Comparison of ENCODE assay signal across 15 cellular contexts in genomic region chr6:11608600-11609323, GRCh38.
DNase-seq lines count a peak whose midpoint lies in the region; ATAC-seq and TF ChIP-seq lines count a peak whose summit lies in the region.
"Had no signal": no experiment of that assay in that cellular context is flagged by ENCODE, and none has a peak within 500 bp of the region (broad histone marks: within the 10 kb centered on the region; RNA-seq: fewer than 3 reads in every experiment).

No MANE protein-coding gene starts in this region.

- no peak overlapping the region for H3K23ac ChIP-seq in H9 (ENCODE audit: insufficient read length, low read depth, low read length)

- H3K27me3 Mint-ChIP-seq in H9 (ENCODE audit: low read depth) = no peaks in the 10 kb centered on the region
- no peaks in the 10 kb centered on the region for H3K27me3 Mint-ChIP-seq in WTC11 (ENCODE audit: low read depth)

- H3K9me3 ChIP-seq in H9 (ENCODE audit: control insufficient read depth, low read depth, low read length) = no peaks in the 10 kb centered on the region
- H3K9me3 ChIP-seq in lower lobe of right lung = no peaks in the 10 kb centered on the region
- no peaks in the 10 kb centered on the region for H3K9me3 ChIP-seq in smooth muscle cell (replicated peaks; ENCODE audit: low read depth)
- H3K9me3 ChIP-seq in uterus = no peaks in the 10 kb centered on the region

- H3K9ac ChIP-seq in H9 (ENCODE audit: extremely low read depth, insufficient read length, low read length) = no peak overlapping the region
- peak overlapping the region; percentile 10 for H3K9ac ChIP-seq in smooth muscle cell (ENCODE audit: low read depth)

- H3K4me1 ChIP-seq in H9 (ENCODE audit: insufficient read depth, low read length) (no peaks in the 10 kb centered on the region), lower lobe of right lung (peaks cover 47% of the 10 kb centered on the region), smooth muscle cell (ENCODE audit: low read depth) (peaks cover 26% of the 10 kb centered on the region), uterus (no peaks in the 10 kb centered on the region)

- H2BK12ac ChIP-seq in H9 (ENCODE audit: insufficient read length, low read depth, low read length) = no peak overlapping the region

- H3K23me2 ChIP-seq in H9 (ENCODE audit: insufficient read length, low read depth, low read length, poor library complexity, severe bottlenecking) = no peaks in the 10 kb centered on the region

- H2BK15ac ChIP-seq in H9 (ENCODE audit: low read depth, low read length) = no peak overlapping the region

- peak overlapping the region in 2 of 3 experiments; percentile 90 to 95; a peak in 4 of 7 replicates for H3K27ac Mint-ChIP-seq in H9
- peak overlapping the region; percentile 97 for H3K27ac Mint-ChIP-seq in WTC11
- H3K27ac Mint-ChIP-seq: activated naive CD4-positive, alpha-beta T cell treated with anti-CD3 and anti-CD28 coated beads, Interleukin-2, amount 50 U/mL, for 72 hours; activated T-cell treated with anti-CD3 and anti-CD28 coated beads, Interleukin-2, amount 50 U/mL, for 24 hours had no signal

- H2BK5ac ChIP-seq in H9 (ENCODE audit: insufficient read length, low read length) = no peak overlapping the region

- H3K4me1 Mint-ChIP-seq in H9 = peaks cover 22 to 24% of the 10 kb centered on the region in 2 experiments
- peaks cover 31% of the 10 kb centered on the region for H3K4me1 Mint-ChIP-seq in WTC11

- no peak overlapping the region for H2AFZ ChIP-seq in H9 (ENCODE audit: low read length)
- H2AFZ ChIP-seq in smooth muscle cell (ENCODE audit: low read depth) = peak overlapping the region; percentile 71

- H3K9me3 Mint-ChIP-seq in H9 (no peaks in the 10 kb centered on the region; a peak in 1 of 5 replicates), WTC11 (no peaks in the 10 kb centered on the region)
- H3K9me3 Mint-ChIP-seq: activated naive CD4-positive, alpha-beta T cell treated with anti-CD3 and anti-CD28 coated beads, Interleukin-2, amount 50 U/mL, for 72 hours; activated T-cell treated with anti-CD3 and anti-CD28 coated beads, Interleukin-2, amount 50 U/mL, for 24 hours had no signal

- intact Hi-C loops in lower lobe of right lung (cut with DNase I) (no loop called here), uterus (cut with DNase I; ENCODE audit: low total_unique reads) (no loop called here)

- no peak overlapping the region for H4K5ac ChIP-seq in H9 (ENCODE audit: insufficient read length, low read depth, low read length)

- H4K8ac ChIP-seq in H9 (replicated peaks; ENCODE audit: insufficient read length, low read depth, low read length) = no peak overlapping the region

- H3K27ac ChIP-seq in H9 (ENCODE audit: insufficient read length, low read depth, low read length) (no peak overlapping the region), lower lobe of right lung (peak overlapping the region; percentile 59), smooth muscle cell (ENCODE audit: low read depth) (peak overlapping the region; percentile 82), uterus (peak overlapping the region in 1 of 2 donors; percentile 37)

- H3K14ac ChIP-seq in H9 (ENCODE audit: insufficient read depth, low read length) = no peak overlapping the region

- no peaks in the 10 kb centered on the region for H3K79me1 ChIP-seq in H9 (ENCODE audit: insufficient read depth, low read depth, low read length, poor library complexity, severe bottlenecking)

- H3K56ac ChIP-seq in H9 (ENCODE audit: insufficient read length, low read depth, low read length) = no peak overlapping the region

- H3F3A ChIP-seq in smooth muscle cell (ENCODE audit: low read depth) = peaks cover 16% of the 10 kb centered on the region

- H2BK20ac ChIP-seq in H9 (ENCODE audit: low read depth, low read length, poor library complexity, severe bottlenecking) = no peak overlapping the region

- no peak overlapping the region for H3K4me3 Mint-ChIP-seq in H9
- no peak overlapping the region for H3K4me3 Mint-ChIP-seq in WTC11
- H3K4me3 Mint-ChIP-seq: activated T-cell treated with anti-CD3 and anti-CD28 coated beads, Interleukin-2, amount 50 U/mL, for 24 hours had no signal

- no peak overlapping the region for H3T11ph ChIP-seq in H9 (ENCODE audit: low read length)

- H3K36me3 ChIP-seq in lower lobe of right lung (no peaks in the 10 kb centered on the region), smooth muscle cell (ENCODE audit: low read depth) (no peaks in the 10 kb centered on the region), uterus (no peaks in the 10 kb centered on the region)

- no peak for DNase-seq in H9
- no peak for DNase-seq in WTC11 (ENCODE audit: low spot score)
- no peak for DNase-seq in lower lobe of right lung
- no peak for DNase-seq in smooth muscle cell (lab: John Stamatoyannopoulos, UW; ENCODE audit: unreplicated experiment)
- DNase-seq in NCI-H2107 (lab: John Stamatoyannopoulos, UW) = no peak
- DNase-seq in uterus = no peak
- no peak for DNase-seq in amniotic stem cell (lab: John Stamatoyannopoulos, UW)
- DNase-seq: activated CD4-positive, alpha-beta T cell treated with anti-CD3 and anti-CD28 coated beads, Interleukin-2, amount 50 U/mL, for 48 hours; activated T-cell treated with anti-CD3 and anti-CD28 coated beads, Interleukin-2, amount 50 U/mL, for 24 hours; DMS 273 treated with DMSO at 0.1 percent for 48 hours; left colon; NCI-H187; NCI-H510A treated with DMSO at 0.1 percent for 48 hours had no signal

- H3K4me2 ChIP-seq in H9 (ENCODE audit: insufficient read depth, insufficient read length, low read length) (no peak overlapping the region), smooth muscle cell (peak overlapping the region; percentile 59)

- no peak for TF ChIP-seq CTCF in H9 (conservative IDR thresholded peaks at IDR 0.05)
- no peak for TF ChIP-seq CTCF in WTC11 (IDR thresholded peaks at IDR 0.05)
- no peak for TF ChIP-seq CTCF in lower lobe of right lung (IDR thresholded peaks at IDR 0.05)
- no peak for TF ChIP-seq CTCF in smooth muscle cell (IDR thresholded peaks at IDR 0.05; ENCODE audit: borderline replicate concordance, insufficient read depth, poor library complexity, severe bottlenecking)
- no peak for TF ChIP-seq CTCF in uterus (IDR thresholded peaks at IDR 0.05)

- ATAC-seq in WTC11 (no peak), lower lobe of right lung (no peak), GM19467 (IDR thresholded peaks at IDR 0.05; ENCODE audit: unreplicated experiment) (no peak)
- ATAC-seq: activated naive CD4-positive, alpha-beta T cell treated with anti-CD3 and anti-CD28 coated beads, Interleukin-2, amount 50 U/mL, for 72 hours; left colon had no signal

- TF ChIP-seq POLR2A in uterus (IDR thresholded peaks at IDR 0.05) = no peak

- H3K4me3 ChIP-seq in lower lobe of right lung (no peak overlapping the region), smooth muscle cell (no peak overlapping the region), uterus (no peak overlapping the region)

- no peak overlapping the region for H2AK5ac ChIP-seq in H9 (ENCODE audit: insufficient read length, low read length)

- H4K91ac ChIP-seq in H9 (ENCODE audit: insufficient read length, low read depth, low read length) = no peak overlapping the region

- H2BK120ac ChIP-seq in H9 (ENCODE audit: low read depth, low read length, poor library complexity, severe bottlenecking) = no peak overlapping the region

- CTCF ChIA-PET in WTC11 (lab: Charles Lee) = interaction anchor here (1.1 kb wide), 1 partner anchor 13 kb away, joined by 3 read pairs; no protein-coding TSS in a partner anchor

- H3K18ac ChIP-seq in H9 (ENCODE audit: insufficient read length, low read depth, low read length) = no peak overlapping the region

- no peaks in the 10 kb centered on the region for H3K79me2 ChIP-seq in H9 (ENCODE audit: insufficient read depth, low read length)
- no peaks in the 10 kb centered on the region for H3K79me2 ChIP-seq in smooth muscle cell (ENCODE audit: low read depth)

- H3K36me3 Mint-ChIP-seq in H9 (ENCODE audit: insufficient read depth in 1 of 3, low read depth in 3 of 3) = no peaks in the 10 kb centered on the region; a peak in 2 of 7 replicates
- H3K36me3 Mint-ChIP-seq in WTC11 = no peaks in the 10 kb centered on the region
- H3K36me3 Mint-ChIP-seq: activated naive CD4-positive, alpha-beta T cell treated with anti-CD3 and anti-CD28 coated beads, Interleukin-2, amount 50 U/mL, for 72 hours had no signal

- H4K20me1 ChIP-seq in H9 (ENCODE audit: control insufficient read depth, insufficient read depth, insufficient read length) = no peaks in the 10 kb centered on the region
- no peaks in the 10 kb centered on the region for H4K20me1 ChIP-seq in smooth muscle cell (ENCODE audit: low read depth)

- H3K4ac ChIP-seq in H9 (ENCODE audit: low read depth, low read length) = no peak overlapping the region

- no CpG with 5 or more reads among the region's 6 CpGs for WGBS in H9 (ENCODE audit: extremely low coverage, insufficient read length, low lambda C conversion rate)
- WGBS in smooth muscle cell (ENCODE audit: low lambda C conversion rate) = 93% methylated on average over 6 of the region's 6 CpGs

- POLR2A ChIA-PET in WTC11 (lab: Charles Lee) = no interaction called here

- H3K27me3 ChIP-seq in H9 (ENCODE audit: insufficient read depth, low read length) (no peaks in the 10 kb centered on the region), lower lobe of right lung (ENCODE audit: low read depth) (no peaks in the 10 kb centered on the region), smooth muscle cell (ENCODE audit: low read depth) (no peaks in the 10 kb centered on the region), uterus (no peaks in the 10 kb centered on the region)

TF ChIP-seq in WTC11, 78 proteins besides CTCF, POLR2A, EP300 and RAD21:
- TF ChIP-seq ZNF423 (CRISPR knock-in tag; IDR thresholded peaks at IDR 0.05) = no peak
